ENCODE assay signal across 1 cellular context in genomic region chr4:9691221-9692065, GRCh38.
TF ChIP-seq lines count a peak whose summit lies in the region.

No MANE protein-coding gene starts in this region.

TF ChIP-seq in HEK293, 187 proteins besides CTCF, POLR2A, EP300 and RAD21 (continued from another document):
- TF ChIP-seq ZNF311 (tag by site-specific recombination; IDR thresholded peaks at IDR 0.05; ENCODE audit: borderline replicate concordance) (no peak), ZNF473 (tag by site-specific recombination; IDR thresholded peaks at IDR 0.05) (no peak), ZNF777 (tag by site-specific recombination; IDR thresholded peaks at IDR 0.05; ENCODE audit: borderline replicate concordance) (no peak), ZNF426 (tag by site-specific recombination; IDR thresholded peaks at IDR 0.05) (no peak), ZNF530 (tag by site-specific recombination; IDR thresholded peaks at IDR 0.05; ENCODE audit: low read depth) (no peak), MEIS1 (CRISPR knock-in tag; IDR thresholded peaks at IDR 0.05; ENCODE audit: borderline replicate concordance) (no peak), GLIS1 (tag by site-specific recombination; IDR thresholded peaks at IDR 0.05) (peak; percentile 49), YY1 (tag by site-specific recombination; IDR thresholded peaks at IDR 0.05) (no peak), ZFP41 (tag by site-specific recombination; IDR thresholded peaks at IDR 0.05; ENCODE audit: borderline replicate concordance) (no peak), PRDM2 (tag by site-specific recombination; IDR thresholded peaks at IDR 0.05; ENCODE audit: borderline replicate concordance) (no peak), ZNF324 (tag by site-specific recombination; IDR thresholded peaks at IDR 0.05) (no peak), ZNF350 (tag by site-specific recombination; IDR thresholded peaks at IDR 0.05) (no peak), SP2 (tag by site-specific recombination; IDR thresholded peaks at IDR 0.05) (peak; percentile 80), ZNF707 (tag by site-specific recombination; IDR thresholded peaks at IDR 0.05) (no peak), ZNF404 (tag by site-specific recombination; IDR thresholded peaks at IDR 0.05) (no peak), AEBP2 (tag by site-specific recombination; IDR thresholded peaks at IDR 0.05; ENCODE audit: borderline replicate concordance) (no peak), ZSCAN23 (tag by site-specific recombination; IDR thresholded peaks at IDR 0.05) (no peak), ZNF2 (tag by site-specific recombination; IDR thresholded peaks at IDR 0.05) (no peak), ZNF514 (tag by site-specific recombination; IDR thresholded peaks at IDR 0.05) (no peak), ZNF140 (tag by site-specific recombination; IDR thresholded peaks at IDR 0.05) (no peak), ZNF266 (tag by site-specific recombination; IDR thresholded peaks at IDR 0.05; ENCODE audit: low read depth) (no peak), PATZ1 (tag by site-specific recombination; IDR thresholded peaks at IDR 0.05) (peak; percentile 66), ZSCAN16 (tag by site-specific recombination; IDR thresholded peaks at IDR 0.05) (no peak), ZNF10 (tag by site-specific recombination; IDR thresholded peaks at IDR 0.05) (no peak), ZNF677 (tag by site-specific recombination; IDR thresholded peaks at IDR 0.05) (no peak), ZNF837 (tag by site-specific recombination; IDR thresholded peaks at IDR 0.05) (no peak), PRDM1 (tag by site-specific recombination; IDR thresholded peaks at IDR 0.05) (no peak), ZNF623 (tag by site-specific recombination; IDR thresholded peaks at IDR 0.05) (no peak), ZNF157 (tag by site-specific recombination; IDR thresholded peaks at IDR 0.05) (no peak), ZNF776 (tag by site-specific recombination; IDR thresholded peaks at IDR 0.05; ENCODE audit: borderline replicate concordance) (no peak), ZFHX2 (tag by site-specific recombination; conservative IDR thresholded peaks at IDR 0.05) (no peak), KLF9 (tag by site-specific recombination; IDR thresholded peaks at IDR 0.05; ENCODE audit: low read depth) (no peak), OVOL3 (tag by site-specific recombination; IDR thresholded peaks at IDR 0.05) (no peak), ZNF175 (tag by site-specific recombination; IDR thresholded peaks at IDR 0.05) (no peak), ZNF621 (tag by site-specific recombination; IDR thresholded peaks at IDR 0.05) (no peak), ZNF184 (tag by site-specific recombination; IDR thresholded peaks at IDR 0.05) (no peak)
- TF ChIP-seq, protein P1, sequence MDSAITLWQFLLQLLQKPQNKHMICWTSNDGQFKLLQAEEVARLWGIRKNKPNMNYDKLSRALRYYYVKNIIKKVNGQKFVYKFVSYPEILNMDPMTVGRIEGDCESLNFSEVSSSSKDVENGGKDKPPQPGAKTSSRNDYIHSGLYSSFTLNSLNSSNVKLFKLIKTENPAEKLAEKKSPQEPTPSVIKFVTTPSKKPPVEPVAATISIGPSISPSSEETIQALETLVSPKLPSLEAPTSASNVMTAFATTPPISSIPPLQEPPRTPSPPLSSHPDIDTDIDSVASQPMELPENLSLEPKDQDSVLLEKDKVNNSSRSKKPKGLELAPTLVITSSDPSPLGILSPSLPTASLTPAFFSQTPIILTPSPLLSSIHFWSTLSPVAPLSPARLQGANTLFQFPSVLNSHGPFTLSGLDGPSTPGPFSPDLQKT (IDR thresholded peaks at IDR 0.05; ENCODE audit: borderline replicate concordance, low read depth, low read length) = no peak
- TF ChIP-seq, protein P2, sequence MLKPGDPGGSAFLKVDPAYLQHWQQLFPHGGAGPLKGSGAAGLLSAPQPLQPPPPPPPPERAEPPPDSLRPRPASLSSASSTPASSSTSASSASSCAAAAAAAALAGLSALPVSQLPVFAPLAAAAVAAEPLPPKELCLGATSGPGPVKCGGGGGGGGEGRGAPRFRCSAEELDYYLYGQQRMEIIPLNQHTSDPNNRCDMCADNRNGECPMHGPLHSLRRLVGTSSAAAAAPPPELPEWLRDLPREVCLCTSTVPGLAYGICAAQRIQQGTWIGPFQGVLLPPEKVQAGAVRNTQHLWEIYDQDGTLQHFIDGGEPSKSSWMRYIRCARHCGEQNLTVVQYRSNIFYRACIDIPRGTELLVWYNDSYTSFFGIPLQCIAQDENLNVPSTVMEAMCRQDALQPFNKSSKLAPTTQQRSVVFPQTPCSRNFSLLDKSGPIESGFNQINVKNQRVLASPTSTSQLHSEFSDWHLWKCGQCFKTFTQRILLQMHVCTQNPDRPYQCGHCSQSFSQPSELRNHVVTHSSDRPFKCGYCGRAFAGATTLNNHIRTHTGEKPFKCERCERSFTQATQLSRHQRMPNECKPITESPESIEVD (tag by site-specific recombination; IDR thresholded peaks at IDR 0.05) = no peak
